Comparison of ENCODE assay signal across 8 cellular contexts in the genomic region with DNA sequence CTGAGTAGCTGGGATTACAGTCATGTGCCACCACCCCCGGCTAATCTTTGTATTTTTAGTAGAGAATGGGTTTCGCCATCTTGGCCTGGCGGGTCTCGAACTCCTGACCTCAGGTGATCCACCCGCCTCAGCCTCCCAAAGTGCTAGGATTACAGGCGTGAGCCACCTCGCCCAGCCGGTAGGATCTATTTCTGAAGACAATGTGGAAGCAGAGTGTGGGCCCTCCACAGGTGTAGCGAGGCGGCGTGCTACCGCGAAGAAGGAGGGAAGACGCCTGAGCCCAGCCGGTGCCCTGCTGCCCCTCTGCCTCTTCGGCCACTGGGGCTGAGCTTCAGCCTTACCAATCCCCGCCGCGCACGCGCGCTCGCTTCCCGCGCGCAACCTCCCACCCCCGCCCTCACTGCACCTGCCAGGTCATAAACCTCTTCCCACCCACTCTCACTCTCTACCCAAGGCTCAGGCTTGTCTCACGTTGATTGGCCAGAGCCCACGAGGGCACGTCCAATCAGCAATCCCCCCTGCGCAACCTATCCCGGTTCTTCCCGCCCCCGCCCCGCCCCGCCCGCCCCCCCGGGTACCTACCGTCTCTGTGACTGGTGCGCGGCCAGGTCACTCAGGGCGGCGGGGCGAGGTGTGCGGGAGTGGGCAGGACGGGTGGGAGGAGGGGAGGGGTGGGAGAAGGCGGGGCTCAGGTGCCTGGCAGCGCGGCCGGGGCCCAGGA. TPM values are rescaled to one million over a fixed set of nuclear protein-coding genes. Genes with fewer than 3 reads are reported as not detected.
DNase-seq lines count a peak whose midpoint lies in the region; ATAC-seq and TF ChIP-seq lines count a peak whose summit lies in the region.

No MANE protein-coding gene starts in this region.

- H3K27me3 Mint-ChIP-seq in activated CD4-positive, alpha-beta memory T cell treated with anti-CD3 and anti-CD28 coated beads, Interleukin-2, amount 10 ng/mL, durations not matched to agents 7 days and 5 days: peaks cover 14% of the 10 kb centered on the region

- H3K9me3 Mint-ChIP-seq in activated CD4-positive, alpha-beta memory T cell treated with anti-CD3 and anti-CD28 coated beads, Interleukin-2, amount 10 ng/mL, durations not matched to agents 7 days and 5 days: no peaks in the 10 kb centered on the region

- peak overlapping the region; percentile 80 for H3K4me3 Mint-ChIP-seq in activated CD4-positive, alpha-beta memory T cell treated with anti-CD3 and anti-CD28 coated beads, Interleukin-2, amount 10 ng/mL, durations not matched to agents 7 days and 5 days

- H3K4me1 ChIP-seq in duodenal mucosa (ENCODE audit: control insufficient read depth in 1 of 2, insufficient read depth in 2 of 2, low read length in 2 of 2): peaks cover 10% of the 10 kb centered on the region in 2 donors

- no peak overlapping the region for H3K9ac ChIP-seq in duodenal mucosa (ENCODE audit: low read depth in 1 of 2, low read length in 2 of 2)

- H3K36me3 ChIP-seq in duodenal mucosa (ENCODE audit: control insufficient read depth in 1 of 2, insufficient read depth in 2 of 2, low read length in 2 of 2): no peaks in the 10 kb centered on the region

- no peaks in the 10 kb centered on the region for H3K36me3 Mint-ChIP-seq in activated CD4-positive, alpha-beta memory T cell treated with anti-CD3 and anti-CD28 coated beads, Interleukin-2, amount 10 ng/mL, durations not matched to agents 7 days and 5 days (ENCODE audit: low read depth)

- POLR2A ChIA-PET in activated CD4-positive, alpha-beta memory T cell treated with anti-CD3 and anti-CD28 coated beads, Interleukin-2, amount 10 ng/mL, durations not matched to agents 7 days and 5 days (lab: Charles Lee): interaction anchor here (1.2 kb wide), 2 partner anchors 9 to 1031 kb away, joined by 3 read pairs; no protein-coding TSS in a partner anchor

- CTCF ChIA-PET in activated CD4-positive, alpha-beta memory T cell treated with anti-CD3 and anti-CD28 coated beads, Interleukin-2, amount 10 ng/mL, durations not matched to agents 7 days and 5 days (lab: Charles Lee): interaction anchor here (0.9 to 1.0 kb wide), 3 partner anchors 14 to 133 kb away, joined by 3 read pairs; no protein-coding TSS in a partner anchor

- H3K27me3 ChIP-seq in duodenal mucosa (ENCODE audit: control insufficient read depth in 1 of 2, insufficient read depth in 2 of 2, low read length in 2 of 2): no peaks in the 10 kb centered on the region

- peaks cover 7% of the 10 kb centered on the region for H3K4me1 Mint-ChIP-seq in activated CD4-positive, alpha-beta memory T cell treated with anti-CD3 and anti-CD28 coated beads, Interleukin-2, amount 10 ng/mL, durations not matched to agents 7 days and 5 days

- no peak overlapping the region for H3K27ac ChIP-seq in duodenal mucosa (ENCODE audit: low read depth, low read length)

- DNase-seq in NCI-H2227 treated with DMSO at 0.1 percent for 48 hours (lab: John Stamatoyannopoulos, UW) (peak; percentile 98), midbrain (lab: John Stamatoyannopoulos, UW) (peak; percentile 36), EL (no peak)
- DNase-seq in activated CD4-positive, alpha-beta memory T cell treated with anti-CD3 and anti-CD28 coated beads, Interleukin-2, amount 10 ng/mL, durations not matched to agents 7 days and 5 days: peak; percentile 80
- DNase-seq in stimulated activated CD8-positive, alpha-beta memory T cell treated with anti-CD3 and anti-CD28 coated beads, Interleukin-15, amount 100 ng/mL, for 1 hour (ENCODE audit: low read depth): peak; percentile 67

- peak; percentile 79 for TF ChIP-seq POLR2A in GM18526 (IDR thresholded peaks at IDR 0.05; ENCODE audit: extremely low read depth, insufficient read length)

- peak overlapping the region; percentile 50 to 75 for H3K4me3 ChIP-seq in duodenal mucosa (ENCODE audit: low read depth in 1 of 2, low read length in 2 of 2)

- H3K9me3 ChIP-seq in duodenal mucosa (ENCODE audit: control insufficient read depth in 1 of 2, low read length in 2 of 2): no peaks in the 10 kb centered on the region

- no peak overlapping the region for H3K27ac Mint-ChIP-seq in activated CD4-positive, alpha-beta memory T cell treated with anti-CD3 and anti-CD28 coated beads, Interleukin-2, amount 10 ng/mL, durations not matched to agents 7 days and 5 days

- ATAC-seq in HG03039 (IDR thresholded peaks at IDR 0.05; ENCODE audit: unreplicated experiment): peak; percentile 98

RNA-seq across cellular contexts. Expression of a gene that starts 0.4 kb away (rescaled TPM):
- total RNA-seq in activated CD4-positive, alpha-beta memory T cell treated with anti-CD3 and anti-CD28 coated beads, Interleukin-2, amount 10 ng/mL, durations not matched to agents 7 days and 5 days: 1 to 10 TPM in 1 of 2 experiments, under 1 TPM in 1; 0.98 to 1.6 TPM
